ENCODE assay signal across 14 cellular contexts in genomic region chr6:55448446-55448845, GRCh38.
A peak's percentile ranks its signal among the peaks of the same experiment; 100 is the strongest.
DNase-seq lines count a peak whose midpoint lies in the region; TF ChIP-seq lines count a peak whose summit lies in the region.
"Had no signal": no experiment of that assay in that cellular context is flagged by ENCODE, and none has a peak within 500 bp of the region (broad histone marks: within the 10 kb centered on the region; RNA-seq: fewer than 3 reads in every experiment).

No MANE protein-coding gene starts in this region.

- H3K4me2 ChIP-seq in smooth muscle cell = no peak overlapping the region
- H3K4me2 ChIP-seq: PC-9 had no signal

- H3K9me3 ChIP-seq in SJCRH30 (replicated peaks) = no peaks in the 10 kb centered on the region; the same call in 1 of the 2 replicates
- no peaks in the 10 kb centered on the region for H3K9me3 ChIP-seq in smooth muscle cell (replicated peaks; ENCODE audit: low read depth)

- H3K4me1 ChIP-seq in ACC112 (ENCODE audit: control insufficient read depth, insufficient read depth, low read length, unreplicated experiment) (peaks cover 19% of the 10 kb centered on the region), SJCRH30 (peaks cover 33% of the 10 kb centered on the region), smooth muscle cell (ENCODE audit: low read depth) (no peaks in the 10 kb centered on the region)

- H3K27ac Mint-ChIP-seq in activated naive CD8-positive, alpha-beta T cell treated with anti-CD3 and anti-CD28 coated beads for 36 hours = no peak overlapping the region
- H3K27ac Mint-ChIP-seq: CD8-positive, alpha-beta T cell had no signal

- no peaks in the 10 kb centered on the region for H3K27me3 Mint-ChIP-seq in activated naive CD8-positive, alpha-beta T cell treated with anti-CD3 and anti-CD28 coated beads for 36 hours

- TF ChIP-seq CTCF in fibroblast of the aortic adventitia (IDR thresholded peaks at IDR 0.05; ENCODE audit: insufficient read depth, low read length) = no peak
- TF ChIP-seq CTCF in smooth muscle cell (IDR thresholded peaks at IDR 0.05; ENCODE audit: borderline replicate concordance, insufficient read depth, poor library complexity, severe bottlenecking) = no peak

- H3K9me3 Mint-ChIP-seq in activated naive CD8-positive, alpha-beta T cell treated with anti-CD3 and anti-CD28 coated beads for 36 hours = peaks cover 3% of the 10 kb centered on the region

- H3K27me3 ChIP-seq in ACC112 (ENCODE audit: insufficient read depth, low read length) (no peaks in the 10 kb centered on the region), SJCRH30 (no peaks in the 10 kb centered on the region), smooth muscle cell (ENCODE audit: low read depth) (no peaks in the 10 kb centered on the region)

- H2AFZ ChIP-seq in ACC112 (ENCODE audit: low read length, unreplicated experiment) (peak overlapping the region; percentile 46), smooth muscle cell (ENCODE audit: low read depth) (no peak overlapping the region)
- H2AFZ ChIP-seq: PC-9 had no signal

- H3K9ac ChIP-seq in smooth muscle cell (ENCODE audit: low read depth) = no peak overlapping the region

- no peaks in the 10 kb centered on the region for H3K4me1 Mint-ChIP-seq in activated naive CD8-positive, alpha-beta T cell treated with anti-CD3 and anti-CD28 coated beads for 36 hours

- no peak overlapping the region for H3K4me3 Mint-ChIP-seq in activated naive CD8-positive, alpha-beta T cell treated with anti-CD3 and anti-CD28 coated beads for 36 hours
- H3K4me3 Mint-ChIP-seq: CD8-positive, alpha-beta T cell had no signal

- H3K36me3 Mint-ChIP-seq in activated naive CD8-positive, alpha-beta T cell treated with anti-CD3 and anti-CD28 coated beads for 36 hours = no peaks in the 10 kb centered on the region
- H3K36me3 Mint-ChIP-seq: CD8-positive, alpha-beta T cell had no signal

- no peaks in the 10 kb centered on the region for H3K36me3 ChIP-seq in ACC112 (ENCODE audit: insufficient read depth, low read length)
- H3K36me3 ChIP-seq in SJCRH30 = no peaks in the 10 kb centered on the region
- no peaks in the 10 kb centered on the region for H3K36me3 ChIP-seq in smooth muscle cell (ENCODE audit: low read depth)

- intact Hi-C loops in posterior vena cava (cut with DNase I) = loop anchor here in 1 of 2 donors (10.0 kb wide), 1 partner anchor 506 kb away; no protein-coding TSS in a partner anchor

- H4K20me1 ChIP-seq in smooth muscle cell (ENCODE audit: low read depth) = no peaks in the 10 kb centered on the region

- peak; percentile 7 for DNase-seq in GM03348 (ENCODE audit: low spot score)
- DNase-seq in SJCRH30 = no peak
- peak; percentile 16 for DNase-seq in fibroblast of the aortic adventitia (ENCODE audit: low read depth)
- no peak for DNase-seq in smooth muscle cell (lab: John Stamatoyannopoulos, UW; ENCODE audit: unreplicated experiment)
- DNase-seq in activated naive CD8-positive, alpha-beta T cell treated with anti-CD3 and anti-CD28 coated beads for 36 hours = no peak
- no peak for DNase-seq in posterior vena cava (ENCODE audit: low spot score)
- no peak for DNase-seq in mucosa of gallbladder (ENCODE audit: low spot score)
- DNase-seq: CD8-positive, alpha-beta T cell; DND-41; KG1; NCI-H1092; NCI-H1694; PC-9 had no signal

- no peaks in the 10 kb centered on the region for H3F3A ChIP-seq in smooth muscle cell (ENCODE audit: low read depth)

- H3K27ac ChIP-seq in ACC112 (ENCODE audit: low read depth, low read length) (no peak overlapping the region), SJCRH30 (peak overlapping the region; percentile 52), smooth muscle cell (ENCODE audit: low read depth) (no peak overlapping the region)
- H3K27ac ChIP-seq: PC-9 had no signal

- H3K79me2 ChIP-seq in ACC112 (ENCODE audit: control insufficient read depth, insufficient read depth, low read length, unreplicated experiment) = no peaks in the 10 kb centered on the region
- H3K79me2 ChIP-seq in smooth muscle cell (ENCODE audit: low read depth) = no peaks in the 10 kb centered on the region

- H3K4me3 ChIP-seq in ACC112 (ENCODE audit: low read depth, low read length) (no peak overlapping the region), SJCRH30 (no peak overlapping the region), fibroblast of the aortic adventitia (ENCODE audit: low read depth, low read length) (no peak overlapping the region), smooth muscle cell (no peak overlapping the region)
- H3K4me3 ChIP-seq: PC-9 had no signal

Comparison
In these comparisons a context has a peak if more than half of its experiments do, and no peak if none do; other contexts are left out.
1. DNase-seq: peak in GM03348 (single experiment) and fibroblast of the aortic adventitia (single experiment); none in SJCRH30 (0 of 2), smooth muscle cell (single experiment), activated naive CD8-positive, alpha-beta T cell treated with anti-CD3 and anti-CD28 coated beads for 36 hours (single experiment), posterior vena cava (single experiment) and mucosa of gallbladder (single experiment).